In genomic region chr4:122293374-122294365, GRCh38 we compare ENCODE assay signal across 25 cellular contexts.
DNase-seq lines count a peak whose midpoint lies in the region; ATAC-seq and TF ChIP-seq lines count a peak whose summit lies in the region.
"Had no signal": no experiment of that assay in that cellular context is flagged by ENCODE, and none has a peak within 500 bp of the region (broad histone marks: within the 10 kb centered on the region; RNA-seq: fewer than 3 reads in every experiment).

No MANE protein-coding gene starts in this region.

- no peak overlapping the region for H3K27ac ChIP-seq in endodermal cell (ENCODE audit: low read depth, low read length)
- H3K27ac ChIP-seq: C4-2B, heart right ventricle, KMS-11, neural progenitor cell, right lobe of liver, RWPE1, SK-N-MC, thoracic aorta, vagina, VCaP had no signal

- H3K27me3 Mint-ChIP-seq in endodermal cell (ENCODE audit: insufficient read depth) = no peaks in the 10 kb centered on the region
- H3K27me3 Mint-ChIP-seq: activated CD4-positive, alpha-beta T cell treated with anti-CD3 and anti-CD28 coated beads, Interleukin-2, amount 10 ng/mL, durations not matched to agents 7 days and 5 days had no signal

- H3K4me3 ChIP-seq in endodermal cell (ENCODE audit: low read length) = no peak overlapping the region
- H3K4me3 ChIP-seq: heart right ventricle, neural progenitor cell, right lobe of liver, SK-N-MC, thoracic aorta, vagina had no signal

- no peaks in the 10 kb centered on the region for H3K4me1 Mint-ChIP-seq in endodermal cell
- H3K4me1 Mint-ChIP-seq: activated CD4-positive, alpha-beta T cell treated with anti-CD3 and anti-CD28 coated beads, Interleukin-2, amount 10 ng/mL, durations not matched to agents 7 days and 5 days had no signal

- H3K9me3 Mint-ChIP-seq in endodermal cell = peaks cover 6% of the 10 kb centered on the region

- H3K9me3 ChIP-seq in endodermal cell (ENCODE audit: control insufficient read depth, low read length) = peaks cover 10% of the 10 kb centered on the region
- H3K9me3 ChIP-seq: heart right ventricle, right lobe of liver, thoracic aorta, vagina had no signal

- H3K4me3 Mint-ChIP-seq in endodermal cell = no peak overlapping the region
- H3K4me3 Mint-ChIP-seq: activated CD4-positive, alpha-beta T cell treated with anti-CD3 and anti-CD28 coated beads, Interleukin-2, amount 10 ng/mL, durations not matched to agents 7 days and 5 days; neural progenitor cell had no signal

- TF ChIP-seq CTCF in endodermal cell (conservative IDR thresholded peaks at IDR 0.05) = no peak

- 93 to 98% methylated on average over 8 to 12 of the region's 12 CpGs for WGBS in endodermal cell (ENCODE audit: insufficient coverage in 1 of 2, insufficient read length in 1 of 2), 2 experiments

- H3K36me3 ChIP-seq in endodermal cell (ENCODE audit: control insufficient read depth, insufficient read depth, low read length) = peaks cover 62% of the 10 kb centered on the region

- H3K9ac ChIP-seq in endodermal cell (ENCODE audit: extremely low read depth, low read length, poor library complexity, severe bottlenecking) = no peak overlapping the region
- H3K9ac ChIP-seq: KMS-11, neural progenitor cell had no signal

- DNase-seq in DMS 273 (lab: John Stamatoyannopoulos, UW; ENCODE audit: unreplicated experiment) (peak; percentile 81), NCI-H524 treated with DMSO at 0.1 percent for 48 hours (lab: John Stamatoyannopoulos, UW) (peak; percentile 29), endodermal cell (peak; percentile 47), medulla oblongata (ENCODE audit: extremely low spot score) (peak; percentile 49), NCI-H1417 (lab: John Stamatoyannopoulos, UW) (no peak)
- DNase-seq: activated CD4-positive, alpha-beta T cell treated with anti-CD3 and anti-CD28 coated beads, Interleukin-2, amount 10 ng/mL, durations not matched to agents 7 days and 5 days; activated naive CD4-positive, alpha-beta T cell; activated T-cell treated with anti-CD3 and anti-CD28 coated beads, Interleukin-2, amount 50 U/mL, for 48 hours; dermis blood vessel endothelial cell; heart right ventricle; NCI-H187; NCI-H69; right lobe of liver; stimulated activated naive CD4-positive, alpha-beta T cell treated with Interleukin-2 at 50 U/mL for 16 hours had no signal

- ATAC-seq in HG03045 (IDR thresholded peaks at IDR 0.05; ENCODE audit: unreplicated experiment) (no peak), GM21786 (IDR thresholded peaks at IDR 0.05; ENCODE audit: unreplicated experiment) (no peak), GM21447 (IDR thresholded peaks at IDR 0.05; ENCODE audit: unreplicated experiment) (no peak)
- ATAC-seq: heart right ventricle had no signal

- no peaks in the 10 kb centered on the region for H3K4me1 ChIP-seq in endodermal cell (ENCODE audit: control insufficient read depth, insufficient read depth, low read length)
- H3K4me1 ChIP-seq: heart right ventricle, neural progenitor cell, right lobe of liver, vagina had no signal

- peaks cover 56% of the 10 kb centered on the region for H3K36me3 Mint-ChIP-seq in endodermal cell (ENCODE audit: low read depth)

- no peak overlapping the region for H3K27ac Mint-ChIP-seq in endodermal cell
- H3K27ac Mint-ChIP-seq: activated CD4-positive, alpha-beta T cell treated with anti-CD3 and anti-CD28 coated beads, Interleukin-2, amount 10 ng/mL, durations not matched to agents 7 days and 5 days; neural progenitor cell had no signal

- no peaks in the 10 kb centered on the region for H3K27me3 ChIP-seq in endodermal cell (ENCODE audit: control insufficient read depth, insufficient read depth, low read length, poor library complexity, severe bottlenecking)
- H3K27me3 ChIP-seq: heart right ventricle, neural progenitor cell, right lobe of liver, vagina had no signal

Comparison
In these comparisons a context has a peak if more than half of its experiments do, and no peak if none do; other contexts are left out.
1. DNase-seq: peak in DMS 273 (single experiment), NCI-H524 treated with DMSO at 0.1 percent for 48 hours (single experiment), endodermal cell (single experiment) and medulla oblongata (single experiment); none in NCI-H1417 (0 of 3).